Comparison of ENCODE assay signal across 16 cellular contexts in genomic region chr5:170411100-170411499, GRCh38. TPM values are rescaled to one million over a fixed set of nuclear protein-coding genes. Genes with fewer than 3 reads are reported as not detected.
A peak's percentile ranks its signal among the peaks of the same experiment; 100 is the strongest.
DNase-seq lines count a peak whose midpoint lies in the region; ATAC-seq and TF ChIP-seq lines count a peak whose summit lies in the region.
"Had no signal": no experiment of that assay in that cellular context is flagged by ENCODE, and none has a peak within 500 bp of the region (broad histone marks: within the 10 kb centered on the region; RNA-seq: fewer than 3 reads in every experiment).

No MANE protein-coding gene starts in this region.

- H3K27me3 ChIP-seq in BE2C (no peaks in the 10 kb centered on the region; the same call in 1 of the 2 replicates), right cardiac atrium (ENCODE audit: control insufficient read depth, insufficient read depth) (no peaks in the 10 kb centered on the region)
- no peaks in the 10 kb centered on the region for H3K27me3 ChIP-seq in naive thymus-derived CD4-positive, alpha-beta T cell (ENCODE audit: control insufficient read depth in 2 of 2, insufficient read depth in 2 of 2, low read length in 2 of 2)
- H3K27me3 ChIP-seq: colonic mucosa had no signal

- no peak overlapping the region for H3K4me3 Mint-ChIP-seq in activated T-helper 1 cell treated with anti-CD3 and anti-CD28 coated beads, Interleukin-12 subunit alpha, Interleukin-12 subunit beta, Interleukin-2, Interleukin-4 antibody, amounts not matched to agents 30 ng/mL and 10 ng/mL and 1 ng/mL, durations not matched to agents 14 hours and 24 hours and 36 hours
- H3K4me3 Mint-ChIP-seq in naive thymus-derived CD4-positive, alpha-beta T cell: no peak overlapping the region
- H3K4me3 Mint-ChIP-seq: IgD-negative memory B cell, nephron had no signal

- intact Hi-C loops in activated T-helper 1 cell treated with anti-CD3 and anti-CD28 coated beads, Interleukin-12 subunit alpha, Interleukin-12 subunit beta, Interleukin-2, Interleukin-4 antibody, amounts not matched to agents 30 ng/mL and 10 ng/mL and 1 ng/mL, durations not matched to agents 14 hours and 24 hours and 36 hours (cut with micrococcal nuclease): no loop called here
- intact Hi-C loops in right cardiac atrium (cut with DNase I): loop anchor here in 1 of 4 donors (10.0 kb wide), 2 partner anchors 136 to 306 kb away; partner anchors contain the start of gene FOXI1
- intact Hi-C loops in naive thymus-derived CD4-positive, alpha-beta T cell (cut with micrococcal nuclease): no loop called here

- POLR2A ChIA-PET in naive thymus-derived CD4-positive, alpha-beta T cell (lab: Charles Lee): no interaction called here

- H3K27ac Mint-ChIP-seq in activated T-helper 1 cell treated with anti-CD3 and anti-CD28 coated beads, Interleukin-12 subunit alpha, Interleukin-12 subunit beta, Interleukin-2, Interleukin-4 antibody, amounts not matched to agents 30 ng/mL and 10 ng/mL and 1 ng/mL, durations not matched to agents 14 hours and 24 hours and 36 hours: no peak overlapping the region
- peak overlapping the region in 1 of 9 donors; percentile 21 for H3K27ac Mint-ChIP-seq in naive thymus-derived CD4-positive, alpha-beta T cell
- H3K27ac Mint-ChIP-seq: IgD-negative memory B cell, nephron had no signal

- H3K4me3 ChIP-seq in BE2C (ENCODE audit: low read depth, low read length): no peak overlapping the region
- no peak overlapping the region for H3K4me3 ChIP-seq in right cardiac atrium (ENCODE audit: low read length)
- H3K4me3 ChIP-seq in naive thymus-derived CD4-positive, alpha-beta T cell (ENCODE audit: low read length): no peak overlapping the region
- H3K4me3 ChIP-seq: colonic mucosa had no signal

- DNase-seq in BE2C (no peak), NCI-H2107 (lab: John Stamatoyannopoulos, UW) (no peak), right cardiac atrium (no peak), middle frontal gyrus (ENCODE audit: extremely low spot score, low spot score) (no peak)
- peak; percentile 9 for DNase-seq in activated T-helper 1 cell treated with anti-CD3 and anti-CD28 coated beads, Interleukin-12 subunit alpha, Interleukin-12 subunit beta, Interleukin-2, Interleukin-4 antibody, amounts not matched to agents 30 ng/mL and 10 ng/mL and 1 ng/mL, durations not matched to agents 14 hours and 24 hours and 36 hours (ENCODE audit: low spot score)
- no peak for DNase-seq in naive thymus-derived CD4-positive, alpha-beta T cell
- DNase-seq: activated naive CD4-positive, alpha-beta T cell; colonic mucosa; erythroblast; NCI-H1417; NCI-H345 had no signal

- TF ChIP-seq CTCF in BE2C (IDR thresholded peaks at IDR 0.05; ENCODE audit: low read depth, low read length): peak; percentile 36; the same call in 1 of the 2 replicates
- TF ChIP-seq CTCF in GM12872 (IDR thresholded peaks at IDR 0.05; ENCODE audit: insufficient read depth, low read depth, low read length): peak; percentile 71

- CTCF ChIA-PET in naive thymus-derived CD4-positive, alpha-beta T cell (lab: Charles Lee): no interaction called here

- 93% methylated on average over 3 of the region's 3 CpGs for WGBS in right cardiac atrium

- H3K4me1 ChIP-seq in BE2C (no peaks in the 10 kb centered on the region; the same call in none of the 2 replicates), right cardiac atrium (ENCODE audit: control insufficient read depth, insufficient read depth, low read length) (no peaks in the 10 kb centered on the region)
- H3K4me1 ChIP-seq in naive thymus-derived CD4-positive, alpha-beta T cell (ENCODE audit: control insufficient read depth in 2 of 2, insufficient read depth in 2 of 2, low read length in 2 of 2): peaks cover 3 to 4% of the 10 kb centered on the region in 2 donors
- H3K4me1 ChIP-seq: colonic mucosa had no signal

- peak; percentile 46 for ATAC-seq in HG03469 (IDR thresholded peaks at IDR 0.05; ENCODE audit: unreplicated experiment)
- ATAC-seq in right cardiac atrium: no peak
- no peak for ATAC-seq in naive thymus-derived CD4-positive, alpha-beta T cell

- H3K4me1 Mint-ChIP-seq in activated T-helper 1 cell treated with anti-CD3 and anti-CD28 coated beads, Interleukin-12 subunit alpha, Interleukin-12 subunit beta, Interleukin-2, Interleukin-4 antibody, amounts not matched to agents 30 ng/mL and 10 ng/mL and 1 ng/mL, durations not matched to agents 14 hours and 24 hours and 36 hours (ENCODE audit: low read depth): no peaks in the 10 kb centered on the region
- H3K4me1 Mint-ChIP-seq in naive thymus-derived CD4-positive, alpha-beta T cell: peaks cover 0 to 12% (median 6%) of the 10 kb centered on the region in 7 donors

- H3K9me3 ChIP-seq in BE2C (no peaks in the 10 kb centered on the region), right cardiac atrium (ENCODE audit: control insufficient read depth, low read length) (no peaks in the 10 kb centered on the region)
- H3K9me3 ChIP-seq in naive thymus-derived CD4-positive, alpha-beta T cell (ENCODE audit: control insufficient read depth in 2 of 3, low read length in 3 of 3): no peaks in the 10 kb centered on the region
- H3K9me3 ChIP-seq: colonic mucosa had no signal

- no peaks in the 10 kb centered on the region for H3K9me3 Mint-ChIP-seq in activated T-helper 1 cell treated with anti-CD3 and anti-CD28 coated beads, Interleukin-12 subunit alpha, Interleukin-12 subunit beta, Interleukin-2, Interleukin-4 antibody, amounts not matched to agents 30 ng/mL and 10 ng/mL and 1 ng/mL, durations not matched to agents 14 hours and 24 hours and 36 hours
- H3K9me3 Mint-ChIP-seq in naive thymus-derived CD4-positive, alpha-beta T cell: peaks cover 0 to 1% (median 0%) of the 10 kb centered on the region in 11 donors
- H3K9me3 Mint-ChIP-seq: IgD-negative memory B cell, nephron had no signal

- no peak overlapping the region for H3K27ac ChIP-seq in right cardiac atrium (ENCODE audit: low read length)
- H3K27ac ChIP-seq in naive thymus-derived CD4-positive, alpha-beta T cell (ENCODE audit: low read depth, low read length): no peak overlapping the region
- H3K27ac ChIP-seq: colonic mucosa had no signal

- H3K27me3 Mint-ChIP-seq in activated T-helper 1 cell treated with anti-CD3 and anti-CD28 coated beads, Interleukin-12 subunit alpha, Interleukin-12 subunit beta, Interleukin-2, Interleukin-4 antibody, amounts not matched to agents 30 ng/mL and 10 ng/mL and 1 ng/mL, durations not matched to agents 14 hours and 24 hours and 36 hours (ENCODE audit: insufficient read depth): peaks cover 7% of the 10 kb centered on the region
- H3K27me3 Mint-ChIP-seq in naive thymus-derived CD4-positive, alpha-beta T cell: peaks cover 0 to 16% (median 0%) of the 10 kb centered on the region in 5 donors

- no peaks in the 10 kb centered on the region for H3K36me3 Mint-ChIP-seq in activated T-helper 1 cell treated with anti-CD3 and anti-CD28 coated beads, Interleukin-12 subunit alpha, Interleukin-12 subunit beta, Interleukin-2, Interleukin-4 antibody, amounts not matched to agents 30 ng/mL and 10 ng/mL and 1 ng/mL, durations not matched to agents 14 hours and 24 hours and 36 hours (ENCODE audit: low read depth)
- no peaks in the 10 kb centered on the region for H3K36me3 Mint-ChIP-seq in naive thymus-derived CD4-positive, alpha-beta T cell
- H3K36me3 Mint-ChIP-seq: IgD-negative memory B cell had no signal

- no peaks in the 10 kb centered on the region for H3K36me3 ChIP-seq in BE2C
- H3K36me3 ChIP-seq in naive thymus-derived CD4-positive, alpha-beta T cell (ENCODE audit: control insufficient read depth in 2 of 3, insufficient read depth in 3 of 3, low read length in 3 of 3): no peaks in the 10 kb centered on the region
- H3K36me3 ChIP-seq: colonic mucosa had no signal

RNA-seq across cellular contexts. Expression of gene KCNMB1, which starts 21.9 kb away (rescaled TPM):
- not detected for polyA plus RNA-seq in BE2C (2012; ENCODE audit: insufficient read depth, insufficient read length, low read depth)
- total RNA-seq in activated T-helper 1 cell treated with anti-CD3 and anti-CD28 coated beads, Interleukin-12 subunit alpha, Interleukin-12 subunit beta, Interleukin-2, Interleukin-4 antibody, amounts not matched to agents 30 ng/mL and 10 ng/mL and 1 ng/mL, durations not matched to agents 14 hours and 24 hours and 36 hours: 0.03 TPM in 1 of 2 replicates, not detected in the other
- total RNA-seq in right cardiac atrium: 1 to 10 TPM in 3 of 4 donors, under 1 TPM in 1; 0.97 to 2.8 (median 1.9) TPM
- 1.3 TPM for polyA plus RNA-seq in right cardiac atrium
- total RNA-seq in naive thymus-derived CD4-positive, alpha-beta T cell: 1 to 10 TPM in 1 of 5 experiments, under 1 TPM in 1, not detected in 3; 0.48 to 5.6 TPM
- not detected for polyA plus RNA-seq in naive thymus-derived CD4-positive, alpha-beta T cell
- total RNA-seq: lung microvascular endothelial cell had no signal
- polyA plus RNA-seq: IgD-negative memory B cell had no signal
